2 cellular contexts compared by ENCODE assay signal in the genomic region with DNA sequence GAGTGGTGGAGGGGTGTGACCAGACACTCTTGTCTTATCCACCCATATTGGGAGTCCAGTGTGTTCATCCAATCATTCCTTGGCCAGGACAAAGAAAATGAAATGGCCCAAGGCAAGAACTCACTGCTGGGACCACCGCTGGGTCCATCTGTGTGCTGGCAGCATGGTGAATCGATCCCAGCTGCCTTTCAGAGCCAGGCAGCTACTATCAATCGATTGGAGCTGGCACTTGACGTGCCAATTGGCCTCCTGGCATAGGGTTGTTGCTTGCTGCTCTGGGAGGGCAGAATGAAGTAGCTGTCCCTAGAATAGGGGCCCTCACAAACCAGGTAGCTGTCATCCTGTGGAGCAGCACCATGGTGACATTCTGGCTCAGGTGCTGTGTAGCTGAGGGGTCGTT.
A peak's percentile ranks its signal among the peaks of the same experiment; 100 is the strongest.
TF ChIP-seq lines count a peak whose summit lies in the region.

No MANE protein-coding gene starts in this region.

TF ChIP-seq in HCT116, 20 proteins besides CTCF, POLR2A, EP300 and RAD21:
- TF ChIP-seq EGR1 (IDR thresholded peaks at IDR 0.05; ENCODE audit: low read depth) (no peak), CEBPB (IDR thresholded peaks at IDR 0.05; ENCODE audit: low read depth) (no peak), ZBTB33 (IDR thresholded peaks at IDR 0.05; ENCODE audit: extremely low read depth, insufficient replicate concordance, low read length) (no peak), YY1 (IDR thresholded peaks at IDR 0.05; ENCODE audit: extremely low read depth, insufficient replicate concordance, low read depth, low read length) (no peak), EZH2phosphoT487 (IDR thresholded peaks at IDR 0.05; ENCODE audit: borderline replicate concordance) (no peak), SP1 (IDR thresholded peaks at IDR 0.05; ENCODE audit: low read depth) (no peak), CBX3 (IDR thresholded peaks at IDR 0.05; ENCODE audit: low read depth) (no peak), MAX (IDR thresholded peaks at IDR 0.05) (no peak), TCF7L2 (IDR thresholded peaks at IDR 0.05; ENCODE audit: borderline replicate concordance, extremely low read depth, insufficient read depth, insufficient read length) (no peak), SIN3A (IDR thresholded peaks at IDR 0.05; ENCODE audit: low read depth) (no peak)
- TF ChIP-seq, protein P1, sequence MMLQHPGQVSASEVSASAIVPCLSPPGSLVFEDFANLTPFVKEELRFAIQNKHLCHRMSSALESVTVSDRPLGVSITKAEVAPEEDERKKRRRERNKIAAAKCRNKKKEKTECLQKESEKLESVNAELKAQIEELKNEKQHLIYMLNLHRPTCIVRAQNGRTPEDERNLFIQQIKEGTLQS (IDR thresholded peaks at IDR 0.05) = no peak

TF ChIP-seq in K562, 482 proteins besides CTCF, POLR2A, EP300 and RAD21:
- TF ChIP-seq SMC3 (conservative IDR thresholded peaks at IDR 0.05; ENCODE audit: insufficient read depth, low read depth, low read length) = 0 out of 2 replicates have a peak, but pooled peaks have one; percentile 1
- no peak for TF ChIP-seq ZNF121 (CRISPR knock-in tag; conservative IDR thresholded peaks at IDR 0.05)
- TF ChIP-seq, protein P2, sequence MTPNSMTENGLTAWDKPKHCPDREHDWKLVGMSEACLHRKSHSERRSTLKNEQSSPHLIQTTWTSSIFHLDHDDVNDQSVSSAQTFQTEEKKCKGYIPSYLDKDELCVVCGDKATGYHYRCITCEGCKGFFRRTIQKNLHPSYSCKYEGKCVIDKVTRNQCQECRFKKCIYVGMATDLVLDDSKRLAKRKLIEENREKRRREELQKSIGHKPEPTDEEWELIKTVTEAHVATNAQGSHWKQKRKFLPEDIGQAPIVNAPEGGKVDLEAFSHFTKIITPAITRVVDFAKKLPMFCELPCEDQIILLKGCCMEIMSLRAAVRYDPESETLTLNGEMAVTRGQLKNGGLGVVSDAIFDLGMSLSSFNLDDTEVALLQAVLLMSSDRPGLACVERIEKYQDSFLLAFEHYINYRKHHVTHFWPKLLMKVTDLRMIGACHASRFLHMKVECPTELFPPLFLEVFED (CRISPR knock-in tag; conservative IDR thresholded peaks at IDR 0.05) = no peak
- TF ChIP-seq IRF2 (CRISPR knock-in tag; IDR thresholded peaks at IDR 0.05) = no peak
- peak; percentile 4 for TF ChIP-seq SMAD1 (IDR thresholded peaks at IDR 0.05; ENCODE audit: low read depth, low read length, partially characterized antibody)
- peak; percentile 19; the same call in 1 of the 2 replicates for TF ChIP-seq CHD2 (IDR thresholded peaks at IDR 0.05; ENCODE audit: low read depth, low read length)
- TF ChIP-seq HDGF (IDR thresholded peaks at IDR 0.05) = no peak
- TF ChIP-seq HDAC6 (IDR thresholded peaks at IDR 0.05; ENCODE audit: low read depth, low read length) = 0 out of 2 replicates have a peak, but pooled peaks have one; percentile 38
- no peak for TF ChIP-seq HDAC8 (tag; IDR thresholded peaks at IDR 0.05)
- TF ChIP-seq SREBF1 (IDR thresholded peaks at IDR 0.05; ENCODE audit: borderline replicate concordance, low read depth, low read length) = peak; percentile 30; the same call in 1 of the 2 replicates
- no peak for TF ChIP-seq ZBTB5 (IDR thresholded peaks at IDR 0.05)
